Comparison of ENCODE assay signal across 24 cellular contexts in the genomic region with DNA sequence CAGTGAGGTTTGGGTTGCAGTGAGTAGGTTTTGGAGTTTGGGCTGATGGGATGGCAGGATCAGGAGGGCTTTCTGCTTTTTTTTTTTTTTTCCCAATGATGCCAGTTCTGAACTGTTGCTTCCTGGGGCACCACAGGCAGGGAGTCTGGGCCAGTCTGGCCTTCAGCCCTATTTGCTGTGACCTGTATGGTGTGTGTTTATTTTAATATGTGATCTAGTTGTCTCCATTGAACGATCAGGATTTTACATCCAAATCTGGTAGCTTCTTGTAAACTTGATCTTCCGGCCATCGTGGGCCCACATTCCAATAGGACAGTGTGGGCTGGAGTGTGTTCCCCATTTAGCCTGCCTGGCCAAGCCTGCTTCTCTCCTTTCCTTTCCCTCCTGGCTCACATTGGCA.
"Had no signal": no experiment of that assay in that cellular context is flagged by ENCODE, and none has a peak within 500 bp of the region (broad histone marks: within the 10 kb centered on the region; RNA-seq: fewer than 3 reads in every experiment).

No MANE protein-coding gene starts in this region.

- DNase-seq: activated CD4-positive, alpha-beta T cell treated with anti-CD3 and anti-CD28 coated beads for 48 hours; activated CD4-positive, alpha-beta T cell treated with anti-CD3 and anti-CD28 coated beads, Interleukin-2, amount 50 U/mL, for 48 hours; activated CD8-positive, alpha-beta memory T cell treated with anti-CD3 and anti-CD28 coated beads for 24 hours; activated effector memory CD4-positive, alpha-beta T cell treated with Interleukin-2 at 50 U/mL for 16 hours; activated naive CD4-positive, alpha-beta T cell treated with Interleukin-2 at 50 U/mL for 16 hours; cerebellar nuclear complex; colonic mucosa; dorsolateral prefrontal cortex; effector memory CD4-positive, alpha-beta T cell; erythroblast; hippocampal formation; immature natural killer cell; mucosa of descending colon; nephron progenitor cell; retina; stimulated activated CD4-positive, alpha-beta T cell treated with anti-CD3 and anti-CD28 coated beads, Interleukin-15, amount 100 ng/mL, for 24 hours; stimulated activated CD4-positive, alpha-beta T cell treated with anti-CD3 and anti-CD28 coated beads, Interleukin-2, amount 100 ng/mL, for 24 hours; stimulated activated naive CD4-positive, alpha-beta T cell; SW 1271; T-helper 9 cell; tibial artery had no signal

- H3K4me3 ChIP-seq: colonic mucosa, dorsolateral prefrontal cortex, mucosa of descending colon, suprapubic skin, tibial artery had no signal

- H3K36me3 ChIP-seq: colonic mucosa, neutrophil, suprapubic skin, tibial artery had no signal

- H3K27me3 ChIP-seq: colonic mucosa, dorsolateral prefrontal cortex, suprapubic skin, tibial artery had no signal

- ATAC-seq: mucosa of descending colon had no signal

- H3K9me3 ChIP-seq: colonic mucosa, mucosa of descending colon, neutrophil, suprapubic skin, tibial artery had no signal

- H3K27ac ChIP-seq: colonic mucosa, neutrophil, suprapubic skin, tibial artery, VCaP had no signal
